Comparison of ENCODE assay signal across 13 cellular contexts in the genomic region with DNA sequence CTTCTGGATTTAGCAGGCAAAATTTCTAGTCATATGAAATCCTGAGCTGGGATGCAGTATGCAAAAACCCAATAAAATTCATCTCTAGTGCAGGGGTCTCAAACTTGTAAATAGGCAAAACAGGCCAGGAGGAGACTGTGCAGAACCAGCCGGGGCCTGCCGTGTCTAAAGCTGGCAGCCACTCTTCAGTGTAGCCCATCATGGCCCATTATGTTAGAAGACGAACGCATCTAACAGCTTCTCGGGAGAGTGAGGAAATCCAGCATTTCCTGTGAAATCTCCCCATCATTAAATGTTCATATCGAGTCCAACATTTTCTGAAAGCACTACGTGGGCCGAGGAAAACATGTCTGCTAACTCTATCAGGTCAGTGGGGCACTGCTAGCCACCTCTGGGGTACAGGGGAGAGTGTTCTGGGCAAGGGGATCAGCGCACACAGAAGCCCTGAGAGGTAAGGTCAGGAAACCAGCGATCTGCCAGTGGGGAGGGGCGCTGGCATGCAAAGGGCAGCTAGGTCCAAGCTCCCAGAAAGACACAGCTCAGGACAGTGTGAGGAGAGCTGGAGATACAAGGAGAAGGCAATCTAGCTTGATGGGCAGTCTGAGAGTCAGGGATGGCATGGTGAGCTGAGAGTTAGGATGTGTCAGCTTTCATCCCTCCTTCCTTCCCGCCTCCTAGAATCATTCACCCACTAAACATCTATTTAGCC.
DNase-seq lines count a peak whose midpoint lies in the region; ATAC-seq, FAIRE-seq and TF ChIP-seq lines count a peak whose summit lies in the region.
"Had no signal": no experiment of that assay in that cellular context is flagged by ENCODE, and none has a peak within 500 bp of the region (broad histone marks: within the 10 kb centered on the region; RNA-seq: fewer than 3 reads in every experiment).

No MANE protein-coding gene starts in this region.

- WGBS in spleen, 5 donors = 44 to 62% (median 59%) methylated on average over 12 of the region's 12 CpGs

- TF ChIP-seq CTCF in spleen (IDR thresholded peaks at IDR 0.05 in 8 of 11, conservative IDR thresholded peaks at IDR 0.05 in 3 of 11) = no peak

- H3K9me3 ChIP-seq in spleen (no peaks in the 10 kb centered on the region), T-helper 17 cell (ENCODE audit: control insufficient read depth, low read length, poor library complexity, severe bottlenecking) (no peaks in the 10 kb centered on the region)

- POLR2A ChIA-PET in activated CD4-positive, alpha-beta memory T cell treated with anti-CD3 and anti-CD28 coated beads for 36 hours (lab: Charles Lee) = interaction anchor here (1.2 kb wide), 1 partner anchor 43 kb away, joined by 3 read pairs; no protein-coding TSS in a partner anchor

- no peak for ATAC-seq in T-helper 17 cell
- ATAC-seq: activated CD8-positive, alpha-beta memory T cell treated with anti-CD3 and anti-CD28 coated beads, Interleukin-2, amount 10 ng/mL, durations not matched to agents 7 days and 5 days had no signal

- TF ChIP-seq POLR2A in spleen (IDR thresholded peaks at IDR 0.05) = no peak

- no peak overlapping the region for H3K4me3 ChIP-seq in spleen
- H3K4me3 ChIP-seq: K562 had no signal

- H3K36me3 Mint-ChIP-seq in activated CD4-positive, alpha-beta memory T cell treated with anti-CD3 and anti-CD28 coated beads for 36 hours = peaks cover 23% of the 10 kb centered on the region
- H3K36me3 Mint-ChIP-seq in immature natural killer cell (peaks cover 12 to 40% (median 19%) of the 10 kb centered on the region in 3 donors), T-helper 17 cell (ENCODE audit: low read depth) (peaks cover 13% of the 10 kb centered on the region)

- H3K36me3 ChIP-seq in spleen = peaks cover 0 to 100% (median 72%) of the 10 kb centered on the region in 6 donors

- H3K27ac ChIP-seq in spleen = peak overlapping the region in 7 of 8 donors; percentile 39 to 71 (median 61)

- no peak for DNase-seq in HTR-8/SVneo (ENCODE audit: insufficient read length, low spot score)
- no peak for DNase-seq in activated CD4-positive, alpha-beta memory T cell treated with anti-CD3 and anti-CD28 coated beads for 36 hours
- no peak for DNase-seq in immature natural killer cell
- DNase-seq in spleen = peak; percentile 58
- DNase-seq in GOT3 (lab: John Stamatoyannopoulos, UW) = no peak
- no peak for DNase-seq in T-helper 17 cell
- DNase-seq in head of caudate nucleus = no peak
- DNase-seq: activated CD8-positive, alpha-beta memory T cell treated with anti-CD3 and anti-CD28 coated beads, Interleukin-2, amount 10 ng/mL, durations not matched to agents 7 days and 5 days; NCI-H1930 had no signal

- H3K9me3 Mint-ChIP-seq in activated CD4-positive, alpha-beta memory T cell treated with anti-CD3 and anti-CD28 coated beads for 36 hours = no peaks in the 10 kb centered on the region
- no peaks in the 10 kb centered on the region for H3K9me3 Mint-ChIP-seq in immature natural killer cell
- H3K9me3 Mint-ChIP-seq: T-helper 2 cell treated with Interferon-gamma antibody and Interleukin-4, amounts not matched to agents 5 μg/mL and 100 μg/mL, for 36 hours had no signal

- H3K4me1 Mint-ChIP-seq in activated CD4-positive, alpha-beta memory T cell treated with anti-CD3 and anti-CD28 coated beads for 36 hours (ENCODE audit: low read depth) = peaks cover 10% of the 10 kb centered on the region
- H3K4me1 Mint-ChIP-seq in immature natural killer cell (peaks cover 63 to 67% of the 10 kb centered on the region in 2 donors), T-helper 17 cell (peaks cover 11% of the 10 kb centered on the region)

- H3K27me3 Mint-ChIP-seq in activated CD4-positive, alpha-beta memory T cell treated with anti-CD3 and anti-CD28 coated beads for 36 hours = no peaks in the 10 kb centered on the region
- H3K27me3 Mint-ChIP-seq in immature natural killer cell (ENCODE audit: low read depth in 3 of 3) (peaks cover 1 to 46% (median 22%) of the 10 kb centered on the region in 3 donors), T-helper 17 cell (no peaks in the 10 kb centered on the region)
- H3K27me3 Mint-ChIP-seq: activated CD8-positive, alpha-beta memory T cell treated with anti-CD3 and anti-CD28 coated beads, Interleukin-2, amount 10 ng/mL, durations not matched to agents 7 days and 5 days had no signal

- FAIRE-seq in HTR-8/SVneo (lab: Jason Lieb, UNC) = peak; percentile 89
- FAIRE-seq: D721Med, H54 had no signal

- CTCF ChIA-PET in activated CD4-positive, alpha-beta memory T cell treated with anti-CD3 and anti-CD28 coated beads for 36 hours (lab: Charles Lee) = interaction anchor here (0.9 to 1.7 kb wide), 3 partner anchors 12 to 26 kb away, joined by 3 to 6 read pairs (median 3); no protein-coding TSS in a partner anchor

- intact Hi-C loops in activated CD4-positive, alpha-beta memory T cell treated with anti-CD3 and anti-CD28 coated beads for 36 hours (cut with micrococcal nuclease) = no loop called here
- intact Hi-C loops in spleen (cut with DNase I; ENCODE audit: low total_unique reads) (no loop called here), head of caudate nucleus (cut with DNase I) (no loop called here)

- H3K27me3 ChIP-seq in spleen (replicated peaks in 1 of 7) = no peaks in the 10 kb centered on the region

- peak overlapping the region; percentile 3 for H3K27ac Mint-ChIP-seq in activated CD4-positive, alpha-beta memory T cell treated with anti-CD3 and anti-CD28 coated beads for 36 hours
- H3K27ac Mint-ChIP-seq in immature natural killer cell (peak overlapping the region; percentile 10 to 81 (median 64)), T-helper 17 cell (no peak overlapping the region)
- H3K27ac Mint-ChIP-seq: activated CD8-positive, alpha-beta memory T cell treated with anti-CD3 and anti-CD28 coated beads, Interleukin-2, amount 10 ng/mL, durations not matched to agents 7 days and 5 days; T-helper 2 cell treated with Interferon-gamma antibody and Interleukin-4, amounts not matched to agents 5 μg/mL and 100 μg/mL, for 36 hours had no signal

- H3K4me3 Mint-ChIP-seq in activated CD4-positive, alpha-beta memory T cell treated with anti-CD3 and anti-CD28 coated beads for 36 hours = no peak overlapping the region
- peak overlapping the region in 2 of 5 donors; percentile 16 to 62 for H3K4me3 Mint-ChIP-seq in immature natural killer cell
- H3K4me3 Mint-ChIP-seq in T-helper 17 cell = no peak overlapping the region
- H3K4me3 Mint-ChIP-seq: activated CD8-positive, alpha-beta memory T cell treated with anti-CD3 and anti-CD28 coated beads, Interleukin-2, amount 10 ng/mL, durations not matched to agents 7 days and 5 days; T-helper 2 cell treated with Interferon-gamma antibody and Interleukin-4, amounts not matched to agents 5 μg/mL and 100 μg/mL, for 36 hours had no signal

- peaks cover 31 to 80% (median 52%) of the 10 kb centered on the region in 6 donors for H3K4me1 ChIP-seq in spleen
